10 cellular contexts compared by ENCODE assay signal in genomic region chr1:180580237-180580636, GRCh38. TPM values are rescaled to one million over a fixed set of nuclear protein-coding genes. Genes with fewer than 3 reads are reported as not detected.
A peak's percentile ranks its signal among the peaks of the same experiment; 100 is the strongest.
DNase-seq lines count a peak whose midpoint lies in the region; ATAC-seq, FAIRE-seq and TF ChIP-seq lines count a peak whose summit lies in the region.
"Had no signal": no experiment of that assay in that cellular context is flagged by ENCODE, and none has a peak within 500 bp of the region (broad histone marks: within the 10 kb centered on the region; RNA-seq: fewer than 3 reads in every experiment).

No MANE protein-coding gene starts in this region.

- H3K4me1 ChIP-seq in HEK293 (ENCODE audit: control insufficient read depth, insufficient read depth, low read length) (no peaks in the 10 kb centered on the region), body of pancreas (peaks cover 55% of the 10 kb centered on the region)

- ATAC-seq in body of pancreas (peak; percentile 98), left lobe of liver (peak; percentile 98), GM18909 (IDR thresholded peaks at IDR 0.05; ENCODE audit: poor library complexity, unreplicated experiment) (no peak), GM18498 (IDR thresholded peaks at IDR 0.05; ENCODE audit: unreplicated experiment) (no peak)

- no peaks in the 10 kb centered on the region for H3K27me3 ChIP-seq in body of pancreas

- intact Hi-C loops in body of pancreas (cut with DNase I): no loop called here

- POLR2A ChIA-PET in HEK293 (lab: Yijun Ruan, JAX): no interaction called here

- TF ChIP-seq CTCF in AG10803 (conservative IDR thresholded peaks at IDR 0.05; ENCODE audit: low read length): no peak
- no peak for TF ChIP-seq CTCF in HEK293 (tag by site-specific recombination; IDR thresholded peaks at IDR 0.05)
- no peak for TF ChIP-seq CTCF in body of pancreas (IDR thresholded peaks at IDR 0.05)

- CTCF ChIA-PET in HEK293 (lab: Yijun Ruan, JAX): interaction anchor here (0.6 kb wide), 1 partner anchor 1488 kb away, joined by 4 read pairs; no protein-coding TSS in a partner anchor

- H3K9me3 ChIP-seq in HEK293 (ENCODE audit: control insufficient read depth, insufficient read depth, low read depth, low read length): no peaks in the 10 kb centered on the region
- H3K9me3 ChIP-seq in body of pancreas: no peaks in the 10 kb centered on the region

- WGBS in body of pancreas, 2 donors: 18 to 32% methylated on average over 2 of the region's 2 CpGs

- peak; percentile 30 for DNase-seq in AG10803 (ENCODE audit: low read depth)
- peak; percentile 86 to 92 (median 90) for DNase-seq in body of pancreas
- DNase-seq in left lobe of liver (ENCODE audit: low spot score): peak; percentile 75
- no peak for DNase-seq in frontal cortex (ENCODE audit: low spot score in 2 of 2)
- DNase-seq in GF-D8 (lab: John Stamatoyannopoulos, UW): no peak
- DNase-seq: cerebellar nuclear complex had no signal

- no peak for FAIRE-seq in frontal cortex (lab: Jason Lieb, UNC)

- no peak overlapping the region for H3K4me3 ChIP-seq in AG10803 (ENCODE audit: low read length)
- no peak overlapping the region for H3K4me3 ChIP-seq in HEK293 (ENCODE audit: low read depth, low read length)
- H3K4me3 ChIP-seq in body of pancreas: no peak overlapping the region

- H3K27ac ChIP-seq in HEK293 (ENCODE audit: extremely low read depth, low read depth, low read length) (no peak overlapping the region), body of pancreas (peak overlapping the region; percentile 44 to 85 (median 74))

- no peaks in the 10 kb centered on the region for H3K36me3 ChIP-seq in HEK293 (ENCODE audit: control insufficient read depth in 2 of 2, insufficient read depth in 1 of 2, low read length in 2 of 2)
- no peaks in the 10 kb centered on the region for H3K36me3 ChIP-seq in body of pancreas (replicated peaks in 1 of 2; ENCODE audit: insufficient read depth in 1 of 2, low read depth in 2 of 2)

- no peak for TF ChIP-seq POLR2A in body of pancreas (IDR thresholded peaks at IDR 0.05)

TF ChIP-seq in HEK293, 187 proteins besides CTCF, POLR2A, EP300 and RAD21:
- TF ChIP-seq ZNF133 (tag by site-specific recombination; IDR thresholded peaks at IDR 0.05) (peak; percentile 32; the same call in 1 of the 2 replicates), ZNF501 (tag by site-specific recombination; IDR thresholded peaks at IDR 0.05) (no peak)
TF ChIP-seq in HEK293: peak in this region for 1.

RNA-seq across cellular contexts. Expression of gene OVAAL, which starts 21.5 kb away (rescaled TPM):
- total RNA-seq in body of pancreas: not detected
- not detected for total RNA-seq in left lobe of liver
- not detected for total RNA-seq in frontal cortex
- total RNA-seq: pulmonary artery endothelial cell had no signal

RNA-seq across cellular contexts. Expression of gene XPR1, which starts 51.6 kb away (rescaled TPM):
- 10 to 100 TPM; 11.5 to 13.0 TPM for total RNA-seq in body of pancreas
- 7.4 TPM for total RNA-seq in left lobe of liver
- total RNA-seq in frontal cortex: 380 TPM

Comparison
In these comparisons a context has a peak if more than half of its experiments do, and no peak if none do; other contexts are left out.
1. DNase-seq: peak in AG10803 (single experiment), body of pancreas (4 of 4) and left lobe of liver (single experiment); none in frontal cortex (0 of 2) and GF-D8 (single experiment).
2. ATAC-seq: peak in body of pancreas (single experiment) and left lobe of liver (single experiment); none in GM18909 (single experiment) and GM18498 (single experiment).
3. RNA of gene XPR1, which starts 51.6 kb away (total RNA-seq): 380 TPM in frontal cortex (single experiment); 11.5 to 13.0 TPM in body of pancreas and 7.4 TPM in left lobe of liver (single experiment); every median in the first group is over 10 times any median in the second.